ENCODE assay signal across 34 cellular contexts in the genomic region with DNA sequence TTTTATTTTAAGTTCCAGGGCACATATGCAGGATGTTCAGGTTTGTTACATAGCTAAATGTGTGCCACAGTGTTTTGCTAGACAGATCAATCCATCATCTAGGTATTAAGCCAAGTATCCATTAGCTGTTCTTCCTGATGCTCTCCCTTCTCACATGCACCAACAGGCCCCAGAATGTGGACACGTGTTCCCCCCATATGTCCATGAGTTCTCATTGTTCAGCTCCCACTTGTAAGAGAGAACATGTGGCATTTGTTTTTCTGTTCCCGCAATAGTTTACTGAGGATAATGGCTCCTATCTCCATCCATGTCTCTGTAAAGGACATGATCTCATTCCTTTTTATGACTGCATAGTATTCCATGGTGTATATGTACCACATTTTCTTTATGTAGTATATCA.
"Had no signal": no experiment of that assay in that cellular context is flagged by ENCODE, and none has a peak within 500 bp of the region (broad histone marks: within the 10 kb centered on the region; RNA-seq: fewer than 3 reads in every experiment).

No MANE protein-coding gene starts in this region.

- H3K36me3 ChIP-seq: MG63 had no signal

- H3K27me3 ChIP-seq: MG63 had no signal

- H3K4me3 ChIP-seq: MG63 had no signal

- H3K9me3 ChIP-seq: MG63 had no signal

- DNase-seq: Karpas-422, Kasumi-1, MG63, MM.1S, MV-4-11, NCI-H1048, NCI-H1092, NCI-H1092 treated with DMSO at 0.1 percent for 48 hours, NCI-H1105, NCI-H1105 treated with DMSO at 0.1 percent for 48 hours, NCI-H1417, NCI-H1417 treated with DMSO at 0.1 percent for 48 hours, NCI-H1436, NCI-H1436 treated with DMSO at 0.1 percent for 48 hours, NCI-H146, NCI-H1694, NCI-H1694 treated with DMSO at 0.1 percent for 48 hours, NCI-H187, NCI-H187 treated with DMSO at 0.1 percent for 48 hours, NCI-H1930, NCI-H2029, NCI-H2029 treated with DMSO at 0.1 percent for 48 hours, NCI-H2081, NCI-H2081 treated with DMSO at 0.1 percent for 48 hours, NCI-H2107, NCI-H2171, NCI-H2171 treated with DMSO at 0.1 percent for 48 hours, NCI-H2227 treated with DMSO at 0.1 percent for 48 hours, NCI-H226, NCI-H345, NCI-H446, NCI-H446 treated with DMSO at 0.1 percent for 48 hours, NCI-H510A, NCI-H510A treated with DMSO at 0.1 percent for 48 hours had no signal
